ENCODE assay signal across 14 cellular contexts in the genomic region with DNA sequence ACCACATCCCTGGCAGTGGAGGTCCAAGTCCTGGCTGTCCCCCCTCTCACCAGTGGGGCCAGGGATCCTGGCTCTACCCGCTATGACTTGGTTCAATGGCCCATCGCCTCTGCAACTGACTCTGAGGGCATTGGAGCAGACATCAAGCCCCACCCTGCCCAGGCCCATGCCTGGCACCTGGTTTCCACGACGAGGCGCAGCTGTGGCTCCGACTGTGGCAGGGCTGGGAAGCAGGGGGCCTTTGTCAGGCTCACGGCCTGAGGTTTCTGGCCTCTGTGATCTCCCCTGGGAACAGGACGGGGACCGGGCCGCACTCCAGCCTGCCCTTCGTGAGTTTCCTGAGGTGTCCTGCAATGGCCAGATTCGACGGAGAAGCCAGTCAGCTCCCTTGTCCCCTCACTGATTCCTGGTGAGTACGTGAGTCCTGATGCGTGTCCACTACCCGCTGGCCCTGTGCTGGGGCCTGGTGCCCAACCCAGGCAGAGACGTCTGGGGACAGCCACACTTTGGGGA. TPM values are rescaled to one million over a fixed set of nuclear protein-coding genes. Genes with fewer than 3 reads are reported as not detected.
DNase-seq lines count a peak whose midpoint lies in the region; ATAC-seq lines count a peak whose summit lies in the region.
"Had no signal": no experiment of that assay in that cellular context is flagged by ENCODE, and none has a peak within 500 bp of the region (broad histone marks: within the 10 kb centered on the region; RNA-seq: fewer than 3 reads in every experiment).

No MANE protein-coding gene starts in this region.

- no peak overlapping the region for H2BK15ac ChIP-seq in neuronal stem cell (ENCODE audit: low read length)

- no peak overlapping the region for H2AK5ac ChIP-seq in neuronal stem cell (ENCODE audit: low read depth, low read length)

- H3K36me3 ChIP-seq in BLaER1 treated with 17β-estradiol and CSF1 and Interleukin-3, amounts not matched to agents 10 nM and 100 nM, result no peaks in the 10 kb centered on the region
- H3K36me3 ChIP-seq in H7 (replicated peaks; ENCODE audit: control insufficient read depth, insufficient read depth, low read length) (no peaks in the 10 kb centered on the region), neuronal stem cell (replicated peaks in 1 of 2; ENCODE audit: control insufficient read depth in 2 of 2, insufficient read depth in 2 of 2, low read length in 2 of 2) (no peaks in the 10 kb centered on the region)
- H3K36me3 ChIP-seq: Peyer's patch had no signal

- H3K9me3 Mint-ChIP-seq in activated naive CD8-positive, alpha-beta T cell treated with anti-CD3 and anti-CD28 coated beads, Interleukin-2, amount 50 U/mL, for 24 hours, result no peaks in the 10 kb centered on the region
- no peaks in the 10 kb centered on the region for H3K9me3 Mint-ChIP-seq in activated T-helper 17 cell treated with anti-CD3 and anti-CD28 coated beads, Interleukin-2, amount 50 U/mL, for 72 hours

- H2BK5ac ChIP-seq in neuronal stem cell (ENCODE audit: low read length), result no peak overlapping the region

- peak overlapping the region; percentile 7 for H3K18ac ChIP-seq in neuronal stem cell (ENCODE audit: low read length)

- H3K27me3 ChIP-seq in BLaER1 treated with 17β-estradiol and CSF1 and Interleukin-3, amounts not matched to agents 10 nM and 100 nM, result peaks cover 0 to 18% (median 0%) of the 10 kb centered on the region in 11 experiments; a peak in 7 of 22 replicates
- H3K27me3 ChIP-seq in H7 (ENCODE audit: control insufficient read depth, insufficient read depth, low read length) (peaks cover 18% of the 10 kb centered on the region), neuronal stem cell (ENCODE audit: control insufficient read depth in 3 of 3, insufficient read depth in 3 of 3, low read depth in 1 of 3, low read length in 3 of 3) (peaks cover 0 to 32% (median 10%) of the 10 kb centered on the region in 3 experiments)

- H3K4me3 Mint-ChIP-seq in activated naive CD8-positive, alpha-beta T cell treated with anti-CD3 and anti-CD28 coated beads, Interleukin-2, amount 50 U/mL, for 24 hours, result peak overlapping the region; percentile 4
- H3K4me3 Mint-ChIP-seq in activated T-helper 17 cell treated with anti-CD3 and anti-CD28 coated beads, Interleukin-2, amount 50 U/mL, for 72 hours, result no peak overlapping the region

- peaks cover 4% of the 10 kb centered on the region for H3K79me1 ChIP-seq in neuronal stem cell (ENCODE audit: low read depth, low read length)

- ATAC-seq in activated naive CD8-positive, alpha-beta T cell treated with anti-CD3 and anti-CD28 coated beads, Interleukin-2, amount 50 U/mL, for 24 hours, result no peak
- no peak for ATAC-seq in activated T-helper 17 cell treated with anti-CD3 and anti-CD28 coated beads, Interleukin-2, amount 50 U/mL, for 72 hours (replicated peaks)
- no peak for ATAC-seq in GM21515 (IDR thresholded peaks at IDR 0.05; ENCODE audit: unreplicated experiment)

- peak overlapping the region; percentile 36 to 100 (median 98) for H3K4me2 ChIP-seq in BLaER1 treated with 17β-estradiol and CSF1 and Interleukin-3, amounts not matched to agents 10 nM and 100 nM
- no peak overlapping the region for H3K4me2 ChIP-seq in neuronal stem cell (ENCODE audit: insufficient read depth, low read length, poor library complexity, severe bottlenecking)

- H2BK120ac ChIP-seq in neuronal stem cell (ENCODE audit: low read depth, low read length), result no peak overlapping the region

- no CpG with 5 or more reads among the region's 17 CpGs for WGBS in neuronal stem cell (ENCODE audit: extremely low coverage in 2 of 2, insufficient read length in 2 of 2, insufficient replicate concordance in 1 of 2), 2 donors

- H3K27ac ChIP-seq in BLaER1 treated with 17β-estradiol and CSF1 and Interleukin-3, amounts not matched to agents 10 nM and 100 nM, result peak overlapping the region in 9 of 11 experiments; percentile 45 to 89 (median 86); a peak in 18 of 22 replicates
- no peak overlapping the region for H3K27ac ChIP-seq in neuronal stem cell (replicated peaks; ENCODE audit: low read length)

- no peak overlapping the region for H3K23ac ChIP-seq in neuronal stem cell (ENCODE audit: low read depth, low read length, poor library complexity)

- no peaks in the 10 kb centered on the region for H3K9me3 ChIP-seq in BLaER1 treated with 17β-estradiol and CSF1 and Interleukin-3, amounts not matched to agents 10 nM and 100 nM (replicated peaks in 1 of 11)
- H3K9me3 ChIP-seq in neuronal stem cell (replicated peaks in 1 of 2; ENCODE audit: control insufficient read depth in 2 of 2, insufficient read depth in 1 of 2, low read depth in 1 of 2, low read length in 2 of 2), result peaks cover 0 to 31% of the 10 kb centered on the region in 2 donors
- H3K9me3 ChIP-seq: Peyer's patch had no signal

- H3K36me3 Mint-ChIP-seq in activated naive CD8-positive, alpha-beta T cell treated with anti-CD3 and anti-CD28 coated beads, Interleukin-2, amount 50 U/mL, for 24 hours (ENCODE audit: low read depth), result no peaks in the 10 kb centered on the region
- peaks cover 6% of the 10 kb centered on the region for H3K36me3 Mint-ChIP-seq in activated T-helper 17 cell treated with anti-CD3 and anti-CD28 coated beads, Interleukin-2, amount 50 U/mL, for 72 hours (ENCODE audit: low read depth)

- no peak overlapping the region for H4K8ac ChIP-seq in neuronal stem cell (ENCODE audit: low read depth, low read length)

- no peak overlapping the region for H3K4ac ChIP-seq in neuronal stem cell (ENCODE audit: low read length)

- H4K20me1 ChIP-seq in BLaER1 treated with 17β-estradiol and CSF1 and Interleukin-3, amounts not matched to agents 10 nM and 100 nM, result peaks cover 0 to 31% (median 7%) of the 10 kb centered on the region in 11 experiments; a peak in 11 of 22 replicates

- H3K27ac Mint-ChIP-seq in activated naive CD8-positive, alpha-beta T cell treated with anti-CD3 and anti-CD28 coated beads, Interleukin-2, amount 50 U/mL, for 24 hours, result no peak overlapping the region
- H3K27ac Mint-ChIP-seq in activated T-helper 17 cell treated with anti-CD3 and anti-CD28 coated beads, Interleukin-2, amount 50 U/mL, for 72 hours, result no peak overlapping the region

- peaks cover 3% of the 10 kb centered on the region for H3K27me3 Mint-ChIP-seq in activated naive CD8-positive, alpha-beta T cell treated with anti-CD3 and anti-CD28 coated beads, Interleukin-2, amount 50 U/mL, for 24 hours
- no peaks in the 10 kb centered on the region for H3K27me3 Mint-ChIP-seq in activated T-helper 17 cell treated with anti-CD3 and anti-CD28 coated beads, Interleukin-2, amount 50 U/mL, for 72 hours

- peaks cover 50 to 83% (median 75%) of the 10 kb centered on the region in 10 experiments for H3K4me1 ChIP-seq in BLaER1 treated with 17β-estradiol and CSF1 and Interleukin-3, amounts not matched to agents 10 nM and 100 nM
- H3K4me1 ChIP-seq in neuronal stem cell (ENCODE audit: control insufficient read depth in 2 of 2, insufficient read depth in 1 of 2, low read depth in 1 of 2, low read length in 2 of 2), result peaks cover 0 to 4% of the 10 kb centered on the region in 2 donors

- no peak overlapping the region for H3K14ac ChIP-seq in neuronal stem cell (ENCODE audit: low read length)

- no peak overlapping the region for H2BK12ac ChIP-seq in neuronal stem cell (ENCODE audit: low read length)

- peak overlapping the region in 9 of 11 experiments; percentile 19 to 88 (median 87); a peak in 19 of 22 replicates for H3K9ac ChIP-seq in BLaER1 treated with 17β-estradiol and CSF1 and Interleukin-3, amounts not matched to agents 10 nM and 100 nM
- peak overlapping the region; percentile 60 for H3K9ac ChIP-seq in neuronal stem cell (ENCODE audit: low read depth, low read length, poor library complexity)

- H3K4me1 Mint-ChIP-seq in activated naive CD8-positive, alpha-beta T cell treated with anti-CD3 and anti-CD28 coated beads, Interleukin-2, amount 50 U/mL, for 24 hours, result peaks cover 23% of the 10 kb centered on the region
- no peaks in the 10 kb centered on the region for H3K4me1 Mint-ChIP-seq in activated T-helper 17 cell treated with anti-CD3 and anti-CD28 coated beads, Interleukin-2, amount 50 U/mL, for 72 hours

- H4K91ac ChIP-seq in neuronal stem cell (ENCODE audit: low read depth, low read length, poor library complexity), result no peak overlapping the region

- H3K4me3 ChIP-seq in BLaER1 treated with 17β-estradiol and CSF1 and Interleukin-3, amounts not matched to agents 10 nM and 100 nM, result peak overlapping the region in 7 of 10 experiments; percentile 11 to 84 (median 72); a peak in 10 of 20 replicates
- no peak overlapping the region for H3K4me3 ChIP-seq in H7 (ENCODE audit: insufficient read depth, low read depth, low read length)
- peak overlapping the region in 1 of 2 donors; percentile 24 for H3K4me3 ChIP-seq in neuronal stem cell (ENCODE audit: low read length in 2 of 2)
- H3K4me3 ChIP-seq: Peyer's patch had no signal

- no peak overlapping the region for H2AFZ ChIP-seq in neuronal stem cell (ENCODE audit: low read length)

- DNase-seq in H7, result peak; percentile 42
- DNase-seq in activated naive CD8-positive, alpha-beta T cell treated with anti-CD3 and anti-CD28 coated beads, Interleukin-2, amount 50 U/mL, for 24 hours, result no peak
- no peak for DNase-seq in neuronal stem cell (ENCODE audit: low spot score)
- no peak for DNase-seq in NCI-H524 treated with DMSO at 0.1 percent for 48 hours (lab: John Stamatoyannopoulos, UW)
- DNase-seq: C1 segment of cervical spinal cord, MM.1S, NCI-H1105 treated with DMSO at 0.1 percent for 48 hours, NCI-H187 treated with DMSO at 0.1 percent for 48 hours, NCI-H446 treated with DMSO at 0.1 percent for 48 hours, SHP77 had no signal

RNA-seq across cellular contexts. Expression of gene TMEM121, which starts 5.8 kb away (rescaled TPM):
- total RNA-seq in H7 (2014; rRNA removed; shearing (Covaris generic)), result 0.67 and 0.80 TPM in 2 replicates
- 7.2 TPM for polyA plus RNA-seq in neuronal stem cell (2013, experiment 1 of 2)
- polyA plus RNA-seq in neuronal stem cell (2013, experiment 2 of 2), result 6.3 TPM
- total RNA-seq in activated T-helper 17 cell treated with anti-CD3 and anti-CD28 coated beads, Interleukin-2, amount 50 U/mL, for 72 hours, result 10 to 100 TPM in 1 of 2 donors, 1 to 10 TPM in 1; 2.5 to 12.3 TPM

RNA-seq across cellular contexts. Expression of gene TEDC1, which starts 41.1 kb away (rescaled TPM):
- total RNA-seq in H7 (2014; rRNA removed; shearing (Covaris generic)), result 24.5 and 28.5 TPM in 2 replicates
- polyA plus RNA-seq in neuronal stem cell (2013, experiment 1 of 2), result 13.4 TPM
- 11.7 TPM for polyA plus RNA-seq in neuronal stem cell (2013, experiment 2 of 2)
- total RNA-seq in activated T-helper 17 cell treated with anti-CD3 and anti-CD28 coated beads, Interleukin-2, amount 50 U/mL, for 72 hours, result 10 to 100 TPM; 23.3 to 39.1 TPM

RNA-seq across cellular contexts. Expression of gene CRIP1, which starts 45.5 kb away (rescaled TPM):
- 0.96 and 5.4 TPM in 2 replicates for total RNA-seq in H7 (2014; rRNA removed; shearing (Covaris generic))
- 98.0 TPM for polyA plus RNA-seq in neuronal stem cell (2013, experiment 1 of 2)
- polyA plus RNA-seq in neuronal stem cell (2013, experiment 2 of 2), result 93.7 TPM
- total RNA-seq in activated T-helper 17 cell treated with anti-CD3 and anti-CD28 coated beads, Interleukin-2, amount 50 U/mL, for 72 hours, result 100 to 1,000 TPM; 271 to 358 TPM

RNA-seq across cellular contexts. Expression of gene CRIP2, which starts 57.5 kb away (rescaled TPM):
- total RNA-seq in H7 (2014; rRNA removed; shearing (Covaris generic)), result 3.7 and 8.7 TPM in 2 replicates
- polyA plus RNA-seq in neuronal stem cell (2013, experiment 1 of 2), result 16.9 TPM
- polyA plus RNA-seq in neuronal stem cell (2013, experiment 2 of 2), result 15.2 TPM
- 1 to 10 TPM in 1 of 2 donors, under 1 TPM in 1; 0.97 to 2.2 TPM for total RNA-seq in activated T-helper 17 cell treated with anti-CD3 and anti-CD28 coated beads, Interleukin-2, amount 50 U/mL, for 72 hours

Comparison
In these comparisons a context has a peak if more than half of its experiments do, and no peak if none do; other contexts are left out.
1. RNA of gene CRIP1, which starts 45.5 kb away (total RNA-seq): 271 to 358 TPM in activated T-helper 17 cell treated with anti-CD3 and anti-CD28 coated beads, Interleukin-2, amount 50 U/mL, for 72 hours; 0.96 to 5.4 TPM in H7; every median in the first group is over 10 times any median in the second.